8 cellular contexts compared by ENCODE assay signal in the genomic region with DNA sequence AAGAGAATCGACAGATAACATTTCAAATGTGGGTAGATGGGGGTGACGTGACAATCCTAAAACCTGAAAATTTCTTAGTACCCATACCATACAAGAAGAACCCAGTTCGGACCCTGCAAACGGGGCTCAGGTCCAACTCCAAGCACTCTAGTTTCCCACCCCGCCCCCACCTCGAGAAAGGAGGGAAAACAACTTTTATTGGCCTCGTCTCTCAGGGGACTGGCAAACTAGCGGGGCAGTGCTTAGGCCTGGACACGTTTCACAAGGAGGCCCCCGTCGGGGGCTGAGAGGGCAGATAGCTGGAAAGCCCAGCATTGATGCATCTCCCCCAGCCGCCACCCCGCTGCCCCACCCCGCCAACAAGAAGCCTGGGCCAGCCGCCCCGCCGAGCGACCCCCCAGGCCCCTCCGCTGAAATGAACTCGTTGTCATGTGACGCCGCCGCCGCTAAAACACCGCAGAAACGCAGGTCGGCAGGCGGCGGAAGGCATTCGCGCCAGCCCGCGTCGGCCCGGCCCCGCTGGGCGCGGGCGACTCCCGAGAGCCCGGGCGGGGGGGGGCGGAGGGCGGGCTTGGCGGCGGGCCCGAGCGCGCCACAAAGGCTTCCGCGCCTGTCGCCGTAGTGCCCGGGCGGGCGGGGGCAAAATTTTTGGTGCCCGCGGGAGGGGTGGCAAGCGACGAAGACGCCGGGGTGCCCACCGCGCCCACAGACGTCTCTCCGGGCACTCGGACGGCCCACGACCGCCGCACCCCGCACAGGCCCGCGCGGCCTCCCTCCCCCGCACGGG. TPM values are rescaled to one million over a fixed set of nuclear protein-coding genes. Genes with fewer than 3 reads are reported as not detected.
DNase-seq lines count a peak whose midpoint lies in the region; ATAC-seq, FAIRE-seq and TF ChIP-seq lines count a peak whose summit lies in the region.

No MANE protein-coding gene starts in this region.

- peak overlapping the region; percentile 96 to 99 (median 99) for H3K27ac ChIP-seq in right lobe of liver

- intact Hi-C loops in right lobe of liver (cut with DNase I), result loop anchor here (5.0 to 10.0 kb wide), 2 partner anchors 261 to 677 kb away; no protein-coding TSS in a partner anchor

- FAIRE-seq in D721Med (lab: Jason Lieb, UNC), result no peak

- peak; percentile 12 for ATAC-seq in GM18511 (IDR thresholded peaks at IDR 0.05; ENCODE audit: unreplicated experiment)
- peak; percentile 11 for ATAC-seq in HG03196 (IDR thresholded peaks at IDR 0.05; ENCODE audit: unreplicated experiment)
- peak; percentile 36 to 55 (median 52) for ATAC-seq in right lobe of liver

- peaks cover 0 to 15% (median 4%) of the 10 kb centered on the region in 4 donors for H3K4me1 ChIP-seq in right lobe of liver

- no peak for TF ChIP-seq CTCF in right lobe of liver (IDR thresholded peaks at IDR 0.05)
- no peak for TF ChIP-seq CTCF in D721Med (IDR thresholded peaks at IDR 0.05; ENCODE audit: insufficient read depth, missing control alignments)

- WGBS in right lobe of liver (ENCODE audit: insufficient coverage, low coverage, low lambda C conversion rate, missing lambda C conversion rate), result 0% methylated on average over 11 of the region's 77 CpGs

- no peaks in the 10 kb centered on the region for H3K9me3 ChIP-seq in right lobe of liver

- H3K36me3 ChIP-seq in right lobe of liver, result no peaks in the 10 kb centered on the region

- H3K4me3 ChIP-seq in right lobe of liver, result peak overlapping the region; percentile 62 to 79 (median 67)

- H3K27me3 ChIP-seq in right lobe of liver, result no peaks in the 10 kb centered on the region

- TF ChIP-seq POLR2A in right lobe of liver (IDR thresholded peaks at IDR 0.05), result no peak

- DNase-seq in NCI-H748 (lab: John Stamatoyannopoulos, UW; ENCODE audit: unreplicated experiment), result peak; percentile 86
- peak; percentile 67 to 72 for DNase-seq in activated CD4-positive, alpha-beta T cell treated with anti-CD3 and anti-CD28 coated beads, Interleukin-2, amount 50 U/mL, for 48 hours
- DNase-seq in dermis blood vessel endothelial cell, result peak; percentile 74
- peak; percentile 80 to 88 (median 86) for DNase-seq in right lobe of liver
- peak; percentile 53 to 66 for DNase-seq in stimulated activated CD4-positive, alpha-beta T cell treated with anti-CD3 and anti-CD28 coated beads, Interleukin-4, amount 100 ng/mL, for 4 hours
- DNase-seq in D721Med (ENCODE audit: insufficient read length, low spot score), result no peak

RNA-seq across cellular contexts. Expression of a gene that starts 0.7 kb away (rescaled TPM):
- 45.8 and 47.2 TPM in 2 replicates for total RNA-seq in dermis blood vessel endothelial cell
- 10 to 100 TPM in 5 of 6 experiments, 1 to 10 TPM in 1; 8.2 to 18.5 (median 12.7) TPM for total RNA-seq in right lobe of liver
